20 cellular contexts compared by ENCODE assay signal in the genomic region with DNA sequence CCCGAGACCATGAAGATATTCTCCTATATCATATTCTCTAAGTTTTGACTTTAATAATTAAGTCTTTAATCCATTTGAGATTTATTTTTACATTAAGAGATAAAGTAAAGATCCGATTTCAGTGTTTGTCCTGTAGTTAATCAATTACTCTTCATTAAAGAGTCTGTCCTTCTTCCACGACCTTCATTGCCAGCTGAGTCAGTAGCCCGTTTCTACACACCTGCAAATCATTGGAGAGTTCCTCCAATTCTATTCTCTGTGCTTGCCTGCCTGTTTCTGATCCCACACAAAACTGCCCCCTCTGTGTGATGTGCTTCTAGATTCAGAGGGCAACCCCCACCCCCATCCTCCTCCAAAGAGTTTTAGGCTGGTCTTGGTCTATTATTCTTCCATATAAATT.
A peak's percentile ranks its signal among the peaks of the same experiment; 100 is the strongest.
DNase-seq lines count a peak whose midpoint lies in the region; ATAC-seq, FAIRE-seq and TF ChIP-seq lines count a peak whose summit lies in the region.
"Had no signal": no experiment of that assay in that cellular context is flagged by ENCODE, and none has a peak within 500 bp of the region (broad histone marks: within the 10 kb centered on the region; RNA-seq: fewer than 3 reads in every experiment).

No MANE protein-coding gene starts in this region.

- TF ChIP-seq POLR2A in right lobe of liver (IDR thresholded peaks at IDR 0.05) (no peak), HepG2 (IDR thresholded peaks at IDR 0.05; ENCODE audit: insufficient read depth in 1 of 2, low read depth in 2 of 2, low read length in 2 of 2) (no peak)

- no peaks in the 10 kb centered on the region for H3K27me3 Mint-ChIP-seq in progenitor cell of endocrine pancreas

- in situ Hi-C loops in HepG2 (cut with HindIII; ENCODE audit: extremely low pct_ligation_motif_present, low pct_unique_long_range_greater_than_20kb), result no loop called here

- H3K4me3 ChIP-seq in right lobe of liver (no peak overlapping the region), HepG2 (replicated peaks in 1 of 3; ENCODE audit: insufficient read depth in 1 of 3, low read depth in 2 of 3, low read length in 3 of 3) (no peak overlapping the region)
- H3K4me3 ChIP-seq: BLaER1, GM23338 had no signal

- peak; percentile 75 to 91 (median 82) for ATAC-seq in right lobe of liver
- no peak for ATAC-seq in HepG2
- ATAC-seq in left lobe of liver, result peak; percentile 86
- ATAC-seq in HG03571 (IDR thresholded peaks at IDR 0.05; ENCODE audit: unreplicated experiment), result no peak
- no peak for ATAC-seq in HG02981 (IDR thresholded peaks at IDR 0.05; ENCODE audit: unreplicated experiment)
- ATAC-seq: GM23338 had no signal

- H3K4me2 ChIP-seq in HepG2 (ENCODE audit: low read depth, low read length), result no peak overlapping the region
- H3K4me2 ChIP-seq: BLaER1, GM23338 had no signal

- no peak for TF ChIP-seq EP300 in HepG2 (IDR thresholded peaks at IDR 0.05; ENCODE audit: low read depth in 2 of 2, low read length in 2 of 2)
- TF ChIP-seq EP300 in HepG2 (CRISPR knock-in tag; IDR thresholded peaks at IDR 0.05; ENCODE audit: borderline replicate concordance), result no peak

- no peak overlapping the region for H3K9ac ChIP-seq in HepG2 (ENCODE audit: insufficient read depth, low read depth, low read length)
- H3K9ac ChIP-seq: BLaER1 had no signal

- BruUV-seq in HepG2 (replicated peaks; lab: Mats Ljungman, UMichigan), result no TSS peak

- FAIRE-seq in HepG2 (lab: Jason Lieb, UNC), result no peak
- FAIRE-seq: GM12892, GM18507, H54 had no signal

- DNase-seq in right lobe of liver (no peak), HepG2 (ENCODE audit: low spot score) (no peak), left lobe of liver (ENCODE audit: low spot score) (no peak), progenitor cell of endocrine pancreas (ENCODE audit: low spot score, unreplicated experiment) (no peak), NCI-H1048 (lab: John Stamatoyannopoulos, UW) (no peak)
- DNase-seq: CD4-positive, alpha-beta memory T cell; DMS 273 treated with DMSO at 0.1 percent for 48 hours; DMS79; GDM1; HCEC 1CT had no signal

- no peak overlapping the region for H2AFZ ChIP-seq in HepG2 (ENCODE audit: low read length)
- H2AFZ ChIP-seq: GM23338 had no signal

- no peaks in the 10 kb centered on the region for H3K79me2 ChIP-seq in HepG2 (ENCODE audit: insufficient read depth, low read length)

- H3K36me3 Mint-ChIP-seq in progenitor cell of endocrine pancreas (ENCODE audit: insufficient read depth), result no peaks in the 10 kb centered on the region
- H3K36me3 Mint-ChIP-seq: CD14-positive monocyte had no signal

- H3K27ac ChIP-seq in right lobe of liver (no peak overlapping the region), HepG2 (ENCODE audit: extremely low read length, insufficient read depth, low read length) (no peak overlapping the region), VCaP (peak overlapping the region; percentile 54)
- H3K27ac ChIP-seq: 22Rv1, BLaER1 had no signal

- POLR2A ChIA-PET in HepG2 (lab: Yijun Ruan, JAX), result no interaction called here

- CTCF ChIA-PET in HepG2 (lab: Yijun Ruan, JAX; ENCODE audit: low intra/inter-chr PET ratio, low total read pairs), result no interaction called here

- TF ChIP-seq CTCF in right lobe of liver (IDR thresholded peaks at IDR 0.05) (no peak), HepG2 (CRISPR knock-in tag; IDR thresholded peaks at IDR 0.05) (no peak), VCaP (conservative IDR thresholded peaks at IDR 0.05) (no peak), progenitor cell of endocrine pancreas (IDR thresholded peaks at IDR 0.05; ENCODE audit: unreplicated experiment) (no peak)

- H3K36me3 ChIP-seq in right lobe of liver (no peaks in the 10 kb centered on the region), HepG2 (replicated peaks in 1 of 2; ENCODE audit: control insufficient read depth in 1 of 2, insufficient read depth in 2 of 2, low read length in 2 of 2) (no peaks in the 10 kb centered on the region)
- H3K36me3 ChIP-seq: BLaER1 had no signal

- peaks cover 15% of the 10 kb centered on the region for H3K9me3 Mint-ChIP-seq in progenitor cell of endocrine pancreas (ENCODE audit: low read depth)

- H4K20me1 ChIP-seq in HepG2 (ENCODE audit: insufficient read depth, low read length), result peaks cover 2% of the 10 kb centered on the region; the same call in 1 of the 2 replicates
- H4K20me1 ChIP-seq: BLaER1 had no signal

- H3K27me3 ChIP-seq in right lobe of liver, result no peaks in the 10 kb centered on the region
- H3K27me3 ChIP-seq in HepG2 (ENCODE audit: control insufficient read depth in 1 of 2, insufficient read depth in 2 of 2, low read length in 2 of 2), result peaks cover 5 to 11% of the 10 kb centered on the region in 2 experiments; a peak in 2 of 5 replicates
- H3K27me3 ChIP-seq: BLaER1 had no signal

- no peak for TF ChIP-seq RAD21 in HepG2 (CRISPR knock-in tag; IDR thresholded peaks at IDR 0.05)

- 33% methylated on average over 4 of the region's 4 CpGs for WGBS in right lobe of liver (ENCODE audit: insufficient coverage, low coverage, low lambda C conversion rate, missing lambda C conversion rate)
- 12% methylated on average over 4 of the region's 4 CpGs for WGBS in HepG2 (ENCODE audit: low lambda C conversion rate)

- H3K4me1 ChIP-seq in right lobe of liver (peaks cover 0 to 11% (median 3%) of the 10 kb centered on the region in 4 donors), HepG2 (ENCODE audit: insufficient read depth, low read length) (no peaks in the 10 kb centered on the region)
- H3K4me1 ChIP-seq: BLaER1 had no signal

- H3K9me3 ChIP-seq in right lobe of liver, result no peaks in the 10 kb centered on the region
- H3K9me3 ChIP-seq in HepG2 (ENCODE audit: low read length), result 0 out of 2 replicates have a peak, but pooled peaks cover 3% of the 10 kb centered on the region

- intact Hi-C loops in right lobe of liver (cut with DNase I) (no loop called here), HepG2 (cut with micrococcal nuclease; ENCODE audit: unreplicated experiment) (no loop called here)

- no peak overlapping the region for H3K4me3 Mint-ChIP-seq in progenitor cell of endocrine pancreas (ENCODE audit: low read depth)
- H3K4me3 Mint-ChIP-seq: CD4-positive, alpha-beta memory T cell; GM23338 had no signal

- no peak overlapping the region for H3K27ac Mint-ChIP-seq in progenitor cell of endocrine pancreas
- H3K27ac Mint-ChIP-seq: CD14-positive monocyte, GM23338 had no signal

- peaks cover 8% of the 10 kb centered on the region for H3K4me1 Mint-ChIP-seq in progenitor cell of endocrine pancreas (ENCODE audit: low read depth)
- H3K4me1 Mint-ChIP-seq: CD4-positive, alpha-beta memory T cell had no signal

TF ChIP-seq in HepG2, 621 proteins besides CTCF, POLR2A, EP300 and RAD21:
- TF ChIP-seq EZH2 (conservative IDR thresholded peaks at IDR 0.05; ENCODE audit: low read depth, low read length) (no peak), GATAD1 (CRISPR knock-in tag; IDR thresholded peaks at IDR 0.05) (no peak), MATR3 (CRISPR knock-in tag; IDR thresholded peaks at IDR 0.05) (no peak), ZKSCAN8 (CRISPR knock-in tag; IDR thresholded peaks at IDR 0.05; ENCODE audit: borderline replicate concordance) (no peak), CBFB (CRISPR knock-in tag; IDR thresholded peaks at IDR 0.05) (no peak)

Comparison
In these comparisons a context has a peak if more than half of its experiments do, and no peak if none do; other contexts are left out.
1. ATAC-seq: peak in right lobe of liver (4 of 4) and left lobe of liver (single experiment); none in HepG2 (single experiment), HG03571 (single experiment) and HG02981 (single experiment).